In genomic region chr6:76682842-76683241, GRCh38 we compare ENCODE assay signal across 10 cellular contexts.
A peak's percentile ranks its signal among the peaks of the same experiment; 100 is the strongest.
DNase-seq lines count a peak whose midpoint lies in the region; TF ChIP-seq lines count a peak whose summit lies in the region.
"Had no signal": no experiment of that assay in that cellular context is flagged by ENCODE, and none has a peak within 500 bp of the region (broad histone marks: within the 10 kb centered on the region; RNA-seq: fewer than 3 reads in every experiment).

No MANE protein-coding gene starts in this region.

- H3K27ac ChIP-seq in vagina: no peak overlapping the region
- H3K27ac ChIP-seq: BLaER1 treated with 17β-estradiol and CSF1 and Interleukin-3, amounts not matched to agents 10 nM and 100 nM had no signal

- H3K36me3 Mint-ChIP-seq in osteocyte (ENCODE audit: unreplicated experiment): no peaks in the 10 kb centered on the region

- no peak for TF ChIP-seq POLR2A in vagina (IDR thresholded peaks at IDR 0.05)

- H3K4me3 Mint-ChIP-seq in osteocyte (ENCODE audit: unreplicated experiment): no peak overlapping the region

- H3K4me3 ChIP-seq in vagina: no peak overlapping the region
- H3K4me3 ChIP-seq: BLaER1 treated with 17β-estradiol and CSF1 and Interleukin-3, amounts not matched to agents 10 nM and 100 nM had no signal

- intact Hi-C loops in vagina (cut with DNase I): no loop called here

- no peak overlapping the region for H3K27ac Mint-ChIP-seq in osteocyte (ENCODE audit: unreplicated experiment)

- H3K9me3 ChIP-seq in vagina: no peaks in the 10 kb centered on the region
- H3K9me3 ChIP-seq: BLaER1 treated with 17β-estradiol and CSF1 and Interleukin-3, amounts not matched to agents 10 nM and 100 nM had no signal

- peaks cover 8% of the 10 kb centered on the region for H3K27me3 Mint-ChIP-seq in osteocyte (ENCODE audit: unreplicated experiment)

- peak; percentile 4 for DNase-seq in NCI-H2171 treated with DMSO at 0.1 percent for 48 hours (lab: John Stamatoyannopoulos, UW)
- DNase-seq in NCI-H2171 (lab: John Stamatoyannopoulos, UW): no peak
- DNase-seq in HT1080 (ENCODE audit: low read depth): peak; percentile 1
- DNase-seq in astrocyte of the hippocampus (ENCODE audit: low read depth, low spot score): peak; percentile 13
- DNase-seq in osteocyte (ENCODE audit: extremely low spot score, unreplicated experiment): no peak
- no peak for DNase-seq in stimulated activated CD4-positive, alpha-beta T cell treated with anti-CD3 and anti-CD28 coated beads, Interleukin-4, amount 100 ng/mL, for 4 hours
- no peak for DNase-seq in stimulated activated CD4-positive, alpha-beta T cell treated with anti-CD3 and anti-CD28 coated beads, Interleukin-4, amount 100 ng/mL, for 1 hour
- no peak for DNase-seq in vagina (ENCODE audit: extremely low spot score in 2 of 2)
- DNase-seq: occipital lobe had no signal

- no peaks in the 10 kb centered on the region for H3K36me3 ChIP-seq in vagina
- H3K36me3 ChIP-seq: BLaER1 treated with 17β-estradiol and CSF1 and Interleukin-3, amounts not matched to agents 10 nM and 100 nM had no signal

- H3K4me1 Mint-ChIP-seq in osteocyte (ENCODE audit: unreplicated experiment): no peaks in the 10 kb centered on the region

- peak; percentile 64 for TF ChIP-seq CTCF in osteocyte (IDR thresholded peaks at IDR 0.05)
- TF ChIP-seq CTCF in vagina (IDR thresholded peaks at IDR 0.05): no peak

- no peaks in the 10 kb centered on the region for H3K4me1 ChIP-seq in vagina

- H3K9me3 Mint-ChIP-seq in osteocyte (ENCODE audit: unreplicated experiment): peaks cover 3% of the 10 kb centered on the region

- H3K27me3 ChIP-seq in vagina: no peaks in the 10 kb centered on the region
- H3K27me3 ChIP-seq: BLaER1 treated with 17β-estradiol and CSF1 and Interleukin-3, amounts not matched to agents 10 nM and 100 nM had no signal

Comparison
In these comparisons a context has a peak if more than half of its experiments do, and no peak if none do; other contexts are left out.
1. DNase-seq: peak in NCI-H2171 treated with DMSO at 0.1 percent for 48 hours (single experiment), HT1080 (single experiment) and astrocyte of the hippocampus (single experiment); none in NCI-H2171 (single experiment), osteocyte (single experiment), stimulated activated CD4-positive, alpha-beta T cell treated with anti-CD3 and anti-CD28 coated beads, Interleukin-4, amount 100 ng/mL, for 4 hours (0 of 2), stimulated activated CD4-positive, alpha-beta T cell treated with anti-CD3 and anti-CD28 coated beads, Interleukin-4, amount 100 ng/mL, for 1 hour (single experiment) and vagina (0 of 2).